In genomic region chr21:28485301-28486022, GRCh38 we compare ENCODE assay signal across 23 cellular contexts.
DNase-seq lines count a peak whose midpoint lies in the region; ATAC-seq and TF ChIP-seq lines count a peak whose summit lies in the region.
"Had no signal": no experiment of that assay in that cellular context is flagged by ENCODE, and none has a peak within 500 bp of the region (broad histone marks: within the 10 kb centered on the region; RNA-seq: fewer than 3 reads in every experiment).

No MANE protein-coding gene starts in this region.

- H3K4me3 ChIP-seq in AG09309 (ENCODE audit: control insufficient read depth, low read depth, low read length) (no peak overlapping the region), Karpas-422 (ENCODE audit: low read length) (no peak overlapping the region), choroid plexus epithelial cell (ENCODE audit: low read depth, low read length) (no peak overlapping the region), gastrocnemius medialis (no peak overlapping the region)
- H3K4me3 ChIP-seq: body of pancreas, dorsolateral prefrontal cortex, esophagus squamous epithelium, SK-N-MC had no signal

- H3K27me3 ChIP-seq in Karpas-422 (ENCODE audit: low read length) (no peaks in the 10 kb centered on the region), gastrocnemius medialis (no peaks in the 10 kb centered on the region)
- H3K27me3 ChIP-seq: body of pancreas, dorsolateral prefrontal cortex, esophagus squamous epithelium had no signal

- peaks cover 45% of the 10 kb centered on the region for H3K4me1 ChIP-seq in Karpas-422 (ENCODE audit: low read length)
- no peaks in the 10 kb centered on the region for H3K4me1 ChIP-seq in gastrocnemius medialis
- H3K4me1 ChIP-seq: body of pancreas, esophagus squamous epithelium had no signal

- TF ChIP-seq POLR2A in gastrocnemius medialis (IDR thresholded peaks at IDR 0.05) = no peak

- ATAC-seq in gastrocnemius medialis = no peak
- no peak for ATAC-seq in GM19455 (IDR thresholded peaks at IDR 0.05; ENCODE audit: unreplicated experiment)
- ATAC-seq: body of pancreas, Panc1 had no signal

- H3K4me2 ChIP-seq in Karpas-422 (ENCODE audit: low read depth, low read length, poor library complexity, severe bottlenecking) = peak overlapping the region; percentile 34

- H3K9ac ChIP-seq in Karpas-422 (ENCODE audit: low read length) = no peak overlapping the region

- no peak overlapping the region for H2AFZ ChIP-seq in Karpas-422 (ENCODE audit: low read length)

- H4K20me1 ChIP-seq in Karpas-422 (ENCODE audit: insufficient read depth, low read depth, low read length) = no peaks in the 10 kb centered on the region

- H3K9me2 ChIP-seq in Karpas-422 (replicated peaks; ENCODE audit: insufficient read depth, low read length) = no peaks in the 10 kb centered on the region

- DNase-seq in AG09309 (ENCODE audit: low read depth) = peak; percentile 68
- no peak for DNase-seq in Karpas-422
- peak; percentile 28 for DNase-seq in choroid plexus epithelial cell (ENCODE audit: low read depth)
- peak; percentile 38 for DNase-seq in non-pigmented ciliary epithelial cell (ENCODE audit: low read depth)
- DNase-seq in Kasumi-1 (lab: John Stamatoyannopoulos, UW) = no peak
- no peak for DNase-seq in gastrocnemius medialis
- DNase-seq in islet precursor cell = no peak
- DNase-seq: activated CD4-positive, alpha-beta T cell treated with anti-CD3 and anti-CD28 coated beads for 1 hour; body of pancreas; dorsolateral prefrontal cortex; esophagus squamous epithelium; GDM1; H7; KG1; midbrain; NCI-H1105 treated with DMSO at 0.1 percent for 48 hours; NCI-H82; retina; T1000 had no signal

- H3K36me3 ChIP-seq in Karpas-422 (ENCODE audit: insufficient read depth, low read length) (no peaks in the 10 kb centered on the region), gastrocnemius medialis (no peaks in the 10 kb centered on the region)
- H3K36me3 ChIP-seq: esophagus squamous epithelium had no signal

- TF ChIP-seq CTCF in AG09309 (IDR thresholded peaks at IDR 0.05; ENCODE audit: control insufficient read depth, insufficient read depth, low read depth, low read length, missing control alignments) (no peak), choroid plexus epithelial cell (conservative IDR thresholded peaks at IDR 0.05; ENCODE audit: low read depth, low read length) (no peak), gastrocnemius medialis (IDR thresholded peaks at IDR 0.05 in 4 of 5, conservative IDR thresholded peaks at IDR 0.05 in 1 of 5) (no peak)

- H3K79me2 ChIP-seq in Karpas-422 (ENCODE audit: low read length) = no peaks in the 10 kb centered on the region

- in situ Hi-C loops in gastrocnemius medialis (cut with MboI; ENCODE audit: low sequenced_read_pairs in 4 of 4) = no loop called here

- intact Hi-C loops in gastrocnemius medialis (cut with DNase I; ENCODE audit: low total_unique reads) = no loop called here

- H3K9me3 ChIP-seq in Karpas-422 (ENCODE audit: low read length) (no peaks in the 10 kb centered on the region), gastrocnemius medialis (no peaks in the 10 kb centered on the region)
- H3K9me3 ChIP-seq: body of pancreas, esophagus squamous epithelium had no signal

- H3K27ac ChIP-seq in Karpas-422 (ENCODE audit: low read length) (peak overlapping the region; percentile 23; the same call in 1 of the 2 replicates), gastrocnemius medialis (no peak overlapping the region)
- H3K27ac ChIP-seq: body of pancreas, dorsolateral prefrontal cortex, esophagus squamous epithelium, HL-60, SK-N-MC had no signal

Comparison
In these comparisons a context has a peak if more than half of its experiments do, and no peak if none do; other contexts are left out.
1. DNase-seq: peak in AG09309 (single experiment), choroid plexus epithelial cell (single experiment) and non-pigmented ciliary epithelial cell (single experiment); none in Karpas-422 (single experiment), Kasumi-1 (0 of 2), gastrocnemius medialis (0 of 2) and islet precursor cell (single experiment).